1 cellular context compared by ENCODE assay signal in the genomic region with DNA sequence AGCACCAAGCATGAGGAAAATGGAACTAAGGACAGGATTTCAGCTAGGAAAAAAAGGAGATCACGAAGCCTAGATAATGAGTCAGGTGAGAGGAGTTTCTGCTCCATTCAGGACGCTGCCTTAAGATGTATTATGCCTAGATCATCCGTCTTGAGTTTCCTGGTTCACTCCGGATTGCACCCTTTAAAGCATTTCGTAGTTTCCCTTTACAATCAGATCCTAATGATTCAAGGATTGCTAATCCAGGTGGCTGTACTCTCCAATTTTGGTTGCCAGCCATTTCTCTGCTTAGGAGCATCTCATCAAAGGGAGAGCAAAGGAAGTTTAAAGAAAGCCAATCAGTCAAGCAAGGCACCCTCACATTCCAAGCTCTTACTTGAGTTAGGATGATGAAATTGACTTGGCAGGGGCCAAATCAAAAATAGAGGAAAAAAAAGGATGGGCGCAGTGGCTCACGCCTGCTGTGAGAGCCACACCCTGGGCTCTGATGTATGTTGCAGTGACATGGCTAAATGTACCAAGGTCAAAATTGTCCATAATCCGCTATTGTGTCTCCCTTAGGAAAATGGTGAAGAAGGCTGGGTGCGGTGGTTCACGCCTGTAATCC.
TF ChIP-seq lines count a peak whose summit lies in the region.

No MANE protein-coding gene starts in this region.

TF ChIP-seq in HCT116, 20 proteins besides CTCF, POLR2A, EP300 and RAD21 (continued from another document):
- TF ChIP-seq REST (IDR thresholded peaks at IDR 0.05; ENCODE audit: low read depth) (no peak), ATF3 (IDR thresholded peaks at IDR 0.05) (no peak), CEBPB (IDR thresholded peaks at IDR 0.05; ENCODE audit: low read depth) (no peak), ZFX (IDR thresholded peaks at IDR 0.05) (no peak), CBX3 (IDR thresholded peaks at IDR 0.05; ENCODE audit: low read depth) (no peak), YY1 (IDR thresholded peaks at IDR 0.05; ENCODE audit: extremely low read depth, insufficient replicate concordance, low read depth, low read length) (no peak), SP1 (IDR thresholded peaks at IDR 0.05; ENCODE audit: low read depth) (no peak), FOSL1 (IDR thresholded peaks at IDR 0.05; ENCODE audit: low read depth) (no peak), EZH2 (IDR thresholded peaks at IDR 0.05) (no peak), ZNF274 (IDR thresholded peaks at IDR 0.05; ENCODE audit: low read depth, low read length) (no peak), EZH2phosphoT487 (IDR thresholded peaks at IDR 0.05; ENCODE audit: borderline replicate concordance) (no peak), EGR1 (IDR thresholded peaks at IDR 0.05; ENCODE audit: low read depth) (no peak), SRF (IDR thresholded peaks at IDR 0.05; ENCODE audit: low read depth) (no peak)
- TF ChIP-seq, protein P1, sequence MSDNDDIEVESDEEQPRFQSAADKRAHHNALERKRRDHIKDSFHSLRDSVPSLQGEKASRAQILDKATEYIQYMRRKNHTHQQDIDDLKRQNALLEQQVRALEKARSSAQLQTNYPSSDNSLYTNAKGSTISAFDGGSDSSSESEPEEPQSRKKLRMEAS (IDR thresholded peaks at IDR 0.05): no peak
- TF ChIP-seq, protein P2, sequence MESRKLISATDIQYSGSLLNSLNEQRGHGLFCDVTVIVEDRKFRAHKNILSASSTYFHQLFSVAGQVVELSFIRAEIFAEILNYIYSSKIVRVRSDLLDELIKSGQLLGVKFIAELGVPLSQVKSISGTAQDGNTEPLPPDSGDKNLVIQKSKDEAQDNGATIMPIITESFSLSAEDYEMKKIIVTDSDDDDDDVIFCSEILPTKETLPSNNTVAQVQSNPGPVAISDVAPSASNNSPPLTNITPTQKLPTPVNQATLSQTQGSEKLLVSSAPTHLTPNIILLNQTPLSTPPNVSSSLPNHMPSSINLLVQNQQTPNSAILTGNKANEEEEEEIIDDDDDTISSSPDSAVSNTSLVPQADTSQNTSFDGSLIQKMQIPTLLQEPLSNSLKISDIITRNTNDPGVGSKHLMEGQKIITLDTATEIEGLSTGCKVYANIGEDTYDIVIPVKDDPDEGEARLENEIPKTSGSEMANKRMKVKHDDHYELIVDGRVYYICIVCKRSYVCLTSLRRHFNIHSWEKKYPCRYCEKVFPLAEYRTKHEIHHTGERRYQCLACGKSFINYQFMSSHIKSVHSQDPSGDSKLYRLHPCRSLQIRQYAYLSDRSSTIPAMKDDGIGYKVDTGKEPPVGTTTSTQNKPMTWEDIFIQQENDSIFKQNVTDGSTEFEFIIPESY (IDR thresholded peaks at IDR 0.05; ENCODE audit: extremely low read depth, insufficient replicate concordance, low read length): no peak
